In the genomic region with DNA sequence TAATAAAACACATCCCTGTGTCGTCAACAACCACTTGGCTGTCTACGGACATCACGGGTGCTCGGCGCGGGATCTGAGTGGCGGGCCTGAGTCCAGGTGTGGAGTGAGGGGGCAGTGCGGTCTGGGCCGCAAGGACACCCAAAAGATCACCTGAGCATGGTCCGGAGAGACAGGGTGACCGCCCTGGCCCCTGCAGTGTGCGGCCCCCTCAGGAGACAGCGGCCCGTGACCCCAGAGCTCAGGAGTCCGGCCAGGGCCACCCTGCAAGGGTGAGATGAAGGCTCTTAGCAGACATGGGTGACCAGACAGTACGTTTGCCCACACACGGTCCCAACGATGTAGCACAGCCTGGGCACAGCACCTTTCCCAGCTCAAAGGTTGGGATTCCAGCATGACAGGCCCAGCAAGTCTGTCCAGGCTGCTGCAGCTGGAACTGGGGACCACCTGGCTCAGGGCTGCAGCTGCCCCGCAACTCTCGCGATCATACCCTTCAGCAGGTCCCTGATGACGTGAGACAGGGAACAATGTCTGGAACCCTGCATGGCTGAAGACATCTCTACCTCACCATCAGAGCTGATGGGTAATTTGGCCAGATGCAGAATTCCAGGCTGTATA, we compare ENCODE assay signal across 26 cellular contexts.
"Had no signal": no experiment of that assay in that cellular context is flagged by ENCODE, and none has a peak within 500 bp of the region (broad histone marks: within the 10 kb centered on the region; RNA-seq: fewer than 3 reads in every experiment).

No MANE protein-coding gene starts in this region.

- H3K4me3 Mint-ChIP-seq: activated CD4-positive, alpha-beta T cell treated with anti-CD3 and anti-CD28 coated beads, Interleukin-2, amount 10 ng/mL, durations not matched to agents 24 days and 14 days; activated CD8-positive, alpha-beta T cell treated with anti-CD3 and anti-CD28 coated beads for 36 hours; activated naive CD4-positive, alpha-beta T cell treated with anti-CD3 and anti-CD28 coated beads for 36 hours; activated T-helper 1 cell treated with anti-CD3 and anti-CD28 coated beads, Interleukin-12 subunit alpha, Interleukin-12 subunit beta, Interleukin-2, Interleukin-4 antibody, amounts not matched to agents 30 ng/mL and 10 ng/mL and 1 ng/mL, durations not matched to agents 14 hours and 24 hours and 36 hours; T-helper 2 cell treated with Interferon-gamma antibody and Interleukin-4, amounts not matched to agents 5 μg/mL and 100 μg/mL, for 36 hours had no signal

- H3K9me3 ChIP-seq: adrenal gland, body of pancreas, breast epithelium, SJCRH30 had no signal

- H3K4me1 ChIP-seq: adrenal gland, body of pancreas, breast epithelium, SJCRH30 had no signal

- H3K27me3 ChIP-seq: adrenal gland, body of pancreas, breast epithelium, SJCRH30 had no signal

- H3K9me3 Mint-ChIP-seq: activated CD4-positive, alpha-beta T cell treated with anti-CD3 and anti-CD28 coated beads, Interleukin-2, amount 10 ng/mL, durations not matched to agents 24 days and 14 days; activated CD8-positive, alpha-beta T cell treated with anti-CD3 and anti-CD28 coated beads for 36 hours; activated naive CD4-positive, alpha-beta T cell treated with anti-CD3 and anti-CD28 coated beads for 36 hours; activated naive CD4-positive, alpha-beta T cell treated with anti-CD3 and anti-CD28 coated beads, Interleukin-2, amount 50 U/mL, for 72 hours; activated T-helper 1 cell treated with anti-CD3 and anti-CD28 coated beads, Interleukin-12 subunit alpha, Interleukin-12 subunit beta, Interleukin-2, Interleukin-4 antibody, amounts not matched to agents 30 ng/mL and 10 ng/mL and 1 ng/mL, durations not matched to agents 14 hours and 24 hours and 36 hours; T-helper 2 cell treated with Interferon-gamma antibody and Interleukin-4, amounts not matched to agents 5 μg/mL and 100 μg/mL, for 36 hours had no signal

- H3K4me1 Mint-ChIP-seq: activated CD4-positive, alpha-beta T cell treated with anti-CD3 and anti-CD28 coated beads, Interleukin-2, amount 10 ng/mL, durations not matched to agents 24 days and 14 days had no signal

- H3K27ac ChIP-seq: adrenal gland, body of pancreas, breast epithelium, KMS-11, SJCRH30, SK-N-MC had no signal

- H3K36me3 ChIP-seq: adrenal gland, breast epithelium, SJCRH30 had no signal

- H3K27me3 Mint-ChIP-seq: activated CD4-positive, alpha-beta T cell treated with anti-CD3 and anti-CD28 coated beads, Interleukin-2, amount 10 ng/mL, durations not matched to agents 24 days and 14 days; activated CD8-positive, alpha-beta T cell treated with anti-CD3 and anti-CD28 coated beads for 36 hours had no signal

- H3K27ac Mint-ChIP-seq: activated CD4-positive, alpha-beta T cell treated with anti-CD3 and anti-CD28 coated beads, Interleukin-2, amount 10 ng/mL, durations not matched to agents 24 days and 14 days; activated CD8-positive, alpha-beta T cell treated with anti-CD3 and anti-CD28 coated beads for 36 hours; activated naive CD4-positive, alpha-beta T cell treated with anti-CD3 and anti-CD28 coated beads for 36 hours; activated naive CD4-positive, alpha-beta T cell treated with anti-CD3 and anti-CD28 coated beads, Interleukin-2, amount 50 U/mL, for 72 hours; activated T-helper 1 cell treated with anti-CD3 and anti-CD28 coated beads, Interleukin-12 subunit alpha, Interleukin-12 subunit beta, Interleukin-2, Interleukin-4 antibody, amounts not matched to agents 30 ng/mL and 10 ng/mL and 1 ng/mL, durations not matched to agents 14 hours and 24 hours and 36 hours; T-helper 2 cell treated with Interferon-gamma antibody and Interleukin-4, amounts not matched to agents 5 μg/mL and 100 μg/mL, for 36 hours had no signal

- ATAC-seq: activated CD8-positive, alpha-beta T cell treated with anti-CD3 and anti-CD28 coated beads for 36 hours; activated naive CD4-positive, alpha-beta T cell treated with anti-CD3 and anti-CD28 coated beads, Interleukin-2, amount 50 U/mL, for 72 hours; body of pancreas had no signal

- H3K4me3 ChIP-seq: adrenal gland, body of pancreas, breast epithelium, SJCRH30, SK-N-MC had no signal

- DNase-seq: activated CD4-positive, alpha-beta T cell treated with anti-CD3 and anti-CD28 coated beads, Interleukin-2, amount 10 ng/mL, durations not matched to agents 24 days and 14 days; activated CD4-positive, alpha-beta T cell treated with anti-CD3 and anti-CD28 coated beads, Interleukin-2, amount 50 U/mL, for 4 hours; activated CD8-positive, alpha-beta T cell treated with anti-CD3 and anti-CD28 coated beads for 36 hours; activated gamma-delta T cell treated with Interleukin-2 at 50 U/mL for 16 hours; activated naive CD4-positive, alpha-beta T cell treated with anti-CD3 and anti-CD28 coated beads for 36 hours; activated T-cell treated with anti-CD3 and anti-CD28 coated beads, Interleukin-2, amount 50 U/mL, for 1 hour; adrenal gland; body of pancreas; MM.1S; MV-4-11; NCI-H1092; NCI-H1436 treated with DMSO at 0.1 percent for 48 hours; NCI-H1694 treated with DMSO at 0.1 percent for 48 hours; NCI-H2029; NCI-H345; NCI-H524 treated with DMSO at 0.1 percent for 48 hours; NCI-H748 treated with DMSO at 0.1 percent for 48 hours; OCI-M1; SHP77; SJCRH30 had no signal

- H3K36me3 Mint-ChIP-seq: activated naive CD4-positive, alpha-beta T cell treated with anti-CD3 and anti-CD28 coated beads, Interleukin-2, amount 50 U/mL, for 72 hours had no signal
